ENCODE assay signal across 8 cellular contexts in the genomic region with DNA sequence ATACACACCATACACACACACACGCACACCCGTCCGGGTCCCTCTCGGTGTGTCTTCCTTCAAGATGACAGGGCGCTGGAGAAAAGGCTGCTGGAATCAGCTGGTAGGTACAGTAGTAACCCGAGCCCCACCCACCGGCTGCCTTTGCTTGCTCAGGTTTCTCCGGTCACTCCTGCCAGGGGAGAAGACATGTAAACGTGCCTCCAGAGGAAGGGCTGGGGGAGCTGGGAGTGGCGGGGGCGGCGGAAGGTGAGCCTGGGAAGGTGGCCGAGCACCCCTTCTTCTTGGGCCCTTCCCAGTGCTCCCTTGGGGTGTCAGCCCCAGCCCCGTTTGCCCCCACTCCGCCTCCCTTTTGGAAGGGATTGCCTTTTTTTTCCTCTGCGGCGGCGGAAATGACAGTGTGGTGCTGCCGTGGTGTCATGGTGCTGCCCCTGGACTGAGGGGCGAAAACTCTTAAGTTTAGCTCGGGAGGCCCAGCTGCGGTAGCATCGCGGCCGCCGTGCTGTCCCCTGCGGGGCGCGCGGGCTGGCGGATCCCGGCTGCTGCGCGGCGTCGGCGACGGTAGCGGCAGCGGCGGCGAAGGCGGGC. TPM values are rescaled to one million over a fixed set of nuclear protein-coding genes. Genes with fewer than 3 reads are reported as not detected.
DNase-seq lines count a peak whose midpoint lies in the region; ATAC-seq and TF ChIP-seq lines count a peak whose summit lies in the region.

Gene MID2 (plus strand): TSS at position 169 of the 588 bp plus-strand sequence. CDS start 561 bp downstream, outside the sequence.

- WGBS in IMR-90 (ENCODE audit: extremely low coverage in 2 of 2, insufficient read length in 1 of 2), 2 experiments = 31% methylated on average over 3 of the region's 43 CpGs; no CpG with 5 or more reads in 1 of the 2 experiments

- H3K14ac ChIP-seq in IMR-90 (replicated peaks; ENCODE audit: low read depth, low read length) = no peak within 1 kb of the TSS

- peaks cover 8% of the 10 kb centered on the region for H3K27me3 ChIP-seq in IMR-90 (ENCODE audit: control insufficient read depth, insufficient read depth, low read length)

- no peaks in the 10 kb centered on the region for H3K9me1 ChIP-seq in IMR-90 (ENCODE audit: insufficient read depth, low read length)

- peak within 1 kb of the TSS; percentile 29; the same call in 1 of the 2 replicates for H3K4ac ChIP-seq in IMR-90 (ENCODE audit: low read depth, low read length)

- H2AK5ac ChIP-seq in IMR-90 (ENCODE audit: low read depth, low read length) = no peak within 1 kb of the TSS

- no peak within 1 kb of the TSS for H3K56ac ChIP-seq in IMR-90 (ENCODE audit: extremely low read depth, insufficient read depth, low read length)

- in situ Hi-C loops in IMR-90 (cut with MboI; ENCODE audit: low sequenced_read_pairs) = no loop called here

- POLR2A ChIA-PET in IMR-90 (lab: Charles Lee; ENCODE audit: unreplicated experiment) = no interaction called here
- POLR2A ChIA-PET in activated B cell treated with CpG ODN at 0.5 μM for 24 hours (lab: Charles Lee) = interaction anchor here (0.7 kb wide), 1 partner anchor 285 kb away, joined by 11 read pairs; no protein-coding TSS in a partner anchor

- H3K4me2 ChIP-seq in IMR-90 (ENCODE audit: low read depth, low read length) = peak within 1 kb of the TSS; percentile 59

- CTCF ChIA-PET in IMR-90 (lab: Yijun Ruan, JAX) (no interaction called here), activated B cell treated with CpG ODN at 0.5 μM for 24 hours (lab: Charles Lee) (interaction anchor here (0.6 kb wide), 1 partner anchor 1237 kb away, joined by 3 read pairs; no protein-coding TSS in a partner anchor)

- H3K27ac Mint-ChIP-seq in activated B cell treated with CpG ODN at 0.5 μM for 24 hours (peak within 1 kb of the TSS; percentile 41), chondrocyte (ENCODE audit: unreplicated experiment) (peak within 1 kb of the TSS; percentile 88)

- no peak within 1 kb of the TSS for H2BK15ac ChIP-seq in IMR-90 (ENCODE audit: low read depth, low read length)

- H2BK120ac ChIP-seq in IMR-90 (ENCODE audit: low read depth, low read length) = no peak within 1 kb of the TSS

- no peak within 1 kb of the TSS for H3K23ac ChIP-seq in IMR-90 (ENCODE audit: low read depth, low read length)

- no peak for TF ChIP-seq CTCF in IMR-90 (conservative IDR thresholded peaks at IDR 0.05; ENCODE audit: low read depth, low read length)
- TF ChIP-seq CTCF in activated B cell treated with CpG ODN at 0.5 μM for 24 hours (IDR thresholded peaks at IDR 0.05) = no peak
- no peak for TF ChIP-seq CTCF in chondrocyte (IDR thresholded peaks at IDR 0.05)

- no peak for TF ChIP-seq RAD21 in IMR-90 (IDR thresholded peaks at IDR 0.05; ENCODE audit: low read length)

- no peak within 1 kb of the TSS for H4K91ac ChIP-seq in IMR-90 (ENCODE audit: insufficient read depth, low read depth, low read length)

- BruUV-seq in IMR-90 (replicated peaks; lab: Mats Ljungman, UMichigan) = no TSS peak

- dilution Hi-C loops in IMR-90 (cut with HindIII; ENCODE audit: low sequenced_read_pairs, unreplicated experiment) = no loop called here

- no peak within 1 kb of the TSS for H3K18ac ChIP-seq in IMR-90 (ENCODE audit: low read depth, low read length)

- no peak within 1 kb of the TSS for H2BK5ac ChIP-seq in IMR-90 (ENCODE audit: low read depth, low read length, poor library complexity, severe bottlenecking)

- no peak within 1 kb of the TSS for H2BK20ac ChIP-seq in IMR-90 (ENCODE audit: low read depth, low read length)

- no peak within 1 kb of the TSS for H2AK9ac ChIP-seq in IMR-90 (replicated peaks; ENCODE audit: low read depth, low read length, poor library complexity)

- peak within 1 kb of the TSS in 1 of 2 experiments; percentile 14; a peak in 2 of 4 replicates for H4K8ac ChIP-seq in IMR-90 (ENCODE audit: low read depth in 2 of 2, low read length in 2 of 2)

- H3K9me3 ChIP-seq in IMR-90 (ENCODE audit: control insufficient read depth, insufficient read depth, low read length) = no peaks in the 10 kb centered on the region

- 0 out of 2 replicates have a peak within 1 kb of the TSS, but pooled peaks have one; percentile 33 for H3K9ac ChIP-seq in IMR-90 (ENCODE audit: low read depth, low read length)

- ATAC-seq in GM19395 (IDR thresholded peaks at IDR 0.05; ENCODE audit: unreplicated experiment) (peak; percentile 60), IMR-90 (ENCODE audit: low read depth) (no peak; the same call in 1 of the 2 replicates), activated B cell treated with CpG ODN at 0.5 μM for 24 hours (ENCODE audit: low read depth) (peak; percentile 48), GM21367 (IDR thresholded peaks at IDR 0.05; ENCODE audit: unreplicated experiment) (no peak)

- peak within 1 kb of the TSS; percentile 44; the same call in 1 of the 2 replicates for H4K5ac ChIP-seq in IMR-90 (ENCODE audit: low read depth, low read length)

- peak; percentile 16 for DNase-seq in AG08395 (ENCODE audit: low spot score)
- no peak for DNase-seq in IMR-90
- DNase-seq in activated B cell treated with CpG ODN at 0.5 μM for 24 hours = no peak
- no peak for DNase-seq in chondrocyte (ENCODE audit: low spot score)
- DNase-seq in left kidney (ENCODE audit: low read depth, low spot score) = peak; percentile 88
- peak; percentile 53 to 58 for DNase-seq in stimulated activated CD4-positive, alpha-beta T cell treated with anti-CD3 and anti-CD28 coated beads, Interleukin-2, amount 100 ng/mL, for 24 hours

- no peaks in the 10 kb centered on the region; the same call in 1 of the 2 replicates for H4K20me1 ChIP-seq in IMR-90 (ENCODE audit: insufficient read depth, low read length)

- intact Hi-C loops in IMR-90 (cut with micrococcal nuclease) (no loop called here), activated B cell treated with CpG ODN at 0.5 μM for 24 hours (cut with micrococcal nuclease) (loop anchor here (5.0 kb wide), 1 partner anchor 267 kb away; the partner anchor contains the start of genes ATG4A and PSMD10)

- H3K4me3 Mint-ChIP-seq in activated B cell treated with CpG ODN at 0.5 μM for 24 hours = peak within 1 kb of the TSS; percentile 76
- peak within 1 kb of the TSS; percentile 76 for H3K4me3 Mint-ChIP-seq in chondrocyte (ENCODE audit: unreplicated experiment)

- H3K4me1 Mint-ChIP-seq in activated B cell treated with CpG ODN at 0.5 μM for 24 hours (peaks cover 14% of the 10 kb centered on the region), chondrocyte (ENCODE audit: low read depth) (peaks cover 28% of the 10 kb centered on the region)

- no peaks in the 10 kb centered on the region for H3K79me1 ChIP-seq in IMR-90 (ENCODE audit: low read depth in 1 of 2, low read length in 2 of 2)

- H3K36me3 Mint-ChIP-seq in activated B cell treated with CpG ODN at 0.5 μM for 24 hours (ENCODE audit: low read depth) (no peaks in the 10 kb centered on the region), chondrocyte (ENCODE audit: low read depth) (no peaks in the 10 kb centered on the region)

- H3K9me3 Mint-ChIP-seq in activated B cell treated with CpG ODN at 0.5 μM for 24 hours (no peaks in the 10 kb centered on the region), chondrocyte (ENCODE audit: low read depth) (no peaks in the 10 kb centered on the region)

- no peaks in the 10 kb centered on the region for H3K36me3 ChIP-seq in IMR-90 (ENCODE audit: control insufficient read depth, insufficient read depth, low read length)

- H2AFZ ChIP-seq in IMR-90 (replicated peaks; ENCODE audit: low read length, poor library complexity) = peak within 1 kb of the TSS; percentile 84

- H3K4me1 ChIP-seq in IMR-90 (ENCODE audit: control insufficient read depth, insufficient read depth, low read length) = no peaks in the 10 kb centered on the region

- TF ChIP-seq POLR2A in IMR-90 (IDR thresholded peaks at IDR 0.05; ENCODE audit: low read depth, low read length) = no peak

- H3K27ac ChIP-seq in IMR-90 (ENCODE audit: insufficient read depth, low read length) = peak within 1 kb of the TSS; percentile 12; the same call in 1 of the 2 replicates

- peaks cover 24% of the 10 kb centered on the region for H3K27me3 Mint-ChIP-seq in activated B cell treated with CpG ODN at 0.5 μM for 24 hours
- H3K27me3 Mint-ChIP-seq in chondrocyte (ENCODE audit: low read depth) = no peaks in the 10 kb centered on the region

- H3K4me3 ChIP-seq in IMR-90 (ENCODE audit: insufficient read depth, low read depth, low read length) = peak within 1 kb of the TSS; percentile 43

TF ChIP-seq in IMR-90, 13 proteins besides CTCF, POLR2A, EP300 and RAD21:
- TF ChIP-seq RCOR1 (IDR thresholded peaks at IDR 0.05; ENCODE audit: insufficient replicate concordance, low read length) = no peak

RNA-seq across cellular contexts. Expression of gene MID2, which starts in this region (rescaled TPM):
- total RNA-seq in IMR-90 (2012; rRNA removed) = 3.3 and 4.7 TPM in 2 replicates
- polyA plus RNA-seq in IMR-90 (2012; rRNA removed) = 0.90 and 1.1 TPM in 2 replicates
- polyA plus RNA-seq in IMR-90 (2012; cell fraction: cytosol; rRNA removed) = 0.17 and 0.51 TPM in 2 replicates
- 1.2 and 1.6 TPM in 2 replicates for polyA plus RNA-seq in IMR-90 (2012; cell fraction: nucleus; rRNA removed; ENCODE audit: low replicate concordance)
- total RNA-seq in activated B cell treated with CpG ODN at 0.5 μM for 24 hours = 2.1 and 3.3 TPM in 2 replicates
- total RNA-seq in chondrocyte = 18.0 to 19.8 TPM (median 18.7 TPM) in 3 replicates

Comparison
In these comparisons a context has a peak if more than half of its experiments do, and no peak if none do; other contexts are left out.
1. DNase-seq: peak in AG08395 (single experiment), left kidney (single experiment) and stimulated activated CD4-positive, alpha-beta T cell treated with anti-CD3 and anti-CD28 coated beads, Interleukin-2, amount 100 ng/mL, for 24 hours (2 of 2); none in IMR-90 (single experiment), activated B cell treated with CpG ODN at 0.5 μM for 24 hours (single experiment) and chondrocyte (single experiment).
2. ATAC-seq: peak in GM19395 (single experiment) and activated B cell treated with CpG ODN at 0.5 μM for 24 hours (single experiment); none in IMR-90 (single experiment) and GM21367 (single experiment).